Comparison of ENCODE assay signal across 8 cellular contexts in the genomic region with DNA sequence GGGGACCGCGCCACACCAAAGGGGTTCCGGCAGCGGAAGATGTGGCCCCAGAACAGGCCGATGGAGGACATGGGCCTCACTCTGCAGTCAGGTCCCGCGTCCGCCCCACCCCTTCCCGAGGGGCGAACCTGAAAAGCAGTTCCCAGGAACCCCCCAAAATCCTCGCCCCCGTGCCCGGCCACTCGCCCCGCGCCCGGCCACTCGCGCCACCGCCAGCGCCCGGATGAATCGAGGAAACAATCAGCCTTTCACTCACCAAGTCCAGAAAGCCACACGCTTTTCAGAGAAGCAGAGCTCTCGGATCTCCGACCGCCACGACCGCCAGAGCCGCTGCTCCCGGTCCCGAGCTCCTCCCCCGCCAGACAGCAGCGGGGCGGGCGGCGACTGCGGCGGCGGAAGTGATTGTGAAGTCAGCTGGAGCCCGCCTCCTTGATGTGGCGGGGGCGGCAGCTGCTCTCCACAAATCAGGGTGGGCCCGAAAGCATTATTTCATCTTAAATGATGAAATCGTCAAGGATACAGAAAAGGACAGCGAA. TPM values are rescaled to one million over a fixed set of nuclear protein-coding genes. Genes with fewer than 3 reads are reported as not detected.
DNase-seq lines count a peak whose midpoint lies in the region; ATAC-seq and TF ChIP-seq lines count a peak whose summit lies in the region.

A gene with protein sequence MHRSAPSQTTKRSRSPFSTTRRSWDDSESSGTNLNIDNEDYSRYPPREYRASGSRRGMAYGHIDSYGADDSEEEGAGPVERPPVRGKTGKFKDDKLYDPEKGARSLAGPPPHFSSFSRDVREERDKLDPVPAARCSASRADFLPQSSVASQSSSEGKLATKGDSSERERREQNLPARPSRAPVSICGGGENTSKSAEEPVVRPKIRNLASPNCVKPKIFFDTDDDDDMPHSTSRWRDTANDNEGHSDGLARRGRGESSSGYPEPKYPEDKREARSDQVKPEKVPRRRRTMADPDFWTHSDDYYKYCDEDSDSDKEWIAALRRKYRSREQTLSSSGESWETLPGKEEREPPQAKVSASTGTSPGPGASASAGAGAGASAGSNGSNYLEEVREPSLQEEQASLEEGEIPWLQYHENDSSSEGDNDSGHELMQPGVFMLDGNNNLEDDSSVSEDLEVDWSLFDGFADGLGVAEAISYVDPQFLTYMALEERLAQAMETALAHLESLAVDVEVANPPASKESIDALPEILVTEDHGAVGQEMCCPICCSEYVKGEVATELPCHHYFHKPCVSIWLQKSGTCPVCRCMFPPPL (minus strand): TSS at position 338 of the 536 bp plus-strand sequence. CDS start 2,380 bp downstream, outside the sequence.

- POLR2A ChIA-PET in AG04449 (lab: Yijun Ruan, JAX) = interaction anchor here (0.7 to 2.0 kb wide), 3 partner anchors 49 to 336 kb away, joined by 3 to 11 read pairs (median 4); a partner anchor contains a TSS
- POLR2A ChIA-PET in activated CD4-positive, alpha-beta T cell treated with anti-CD3 and anti-CD28 coated beads, Interleukin-2, amount 10 ng/mL, durations not matched to agents 7 days and 5 days (lab: Charles Lee) = no interaction called here

- peak within 1 kb of the TSS; percentile 86 for H3K27ac Mint-ChIP-seq in activated CD4-positive, alpha-beta T cell treated with anti-CD3 and anti-CD28 coated beads, Interleukin-2, amount 10 ng/mL, durations not matched to agents 7 days and 5 days
- H3K27ac Mint-ChIP-seq in dendritic cell treated with granulocyte-macrophage colony-stimulating factor and Interleukin-4, amounts not matched to agents 40 ng/mL and 50 ng/mL, for 4 days = peak within 1 kb of the TSS; percentile 78

- ATAC-seq in GM18868 (IDR thresholded peaks at IDR 0.05; ENCODE audit: unreplicated experiment) (peak; percentile 95), HG03108 (IDR thresholded peaks at IDR 0.05; ENCODE audit: unreplicated experiment) (peak; percentile 72), left lobe of liver (peak; percentile 99)

- peak within 1 kb of the TSS; percentile 76 for H3K4me3 Mint-ChIP-seq in activated CD4-positive, alpha-beta T cell treated with anti-CD3 and anti-CD28 coated beads, Interleukin-2, amount 10 ng/mL, durations not matched to agents 7 days and 5 days
- H3K4me3 Mint-ChIP-seq in dendritic cell treated with granulocyte-macrophage colony-stimulating factor and Interleukin-4, amounts not matched to agents 40 ng/mL and 50 ng/mL, for 4 days = peak within 1 kb of the TSS; percentile 80

- H3K4me1 Mint-ChIP-seq in activated CD4-positive, alpha-beta T cell treated with anti-CD3 and anti-CD28 coated beads, Interleukin-2, amount 10 ng/mL, durations not matched to agents 7 days and 5 days = peaks cover 30% of the 10 kb centered on the region
- peaks cover 14% of the 10 kb centered on the region for H3K4me1 Mint-ChIP-seq in dendritic cell treated with granulocyte-macrophage colony-stimulating factor and Interleukin-4, amounts not matched to agents 40 ng/mL and 50 ng/mL, for 4 days (ENCODE audit: low read depth)

- H3K36me3 Mint-ChIP-seq in activated CD4-positive, alpha-beta T cell treated with anti-CD3 and anti-CD28 coated beads, Interleukin-2, amount 10 ng/mL, durations not matched to agents 7 days and 5 days (ENCODE audit: low read depth) = peaks cover 10% of the 10 kb centered on the region
- H3K36me3 Mint-ChIP-seq in dendritic cell treated with granulocyte-macrophage colony-stimulating factor and Interleukin-4, amounts not matched to agents 40 ng/mL and 50 ng/mL, for 4 days (ENCODE audit: low read depth) = peaks cover 25% of the 10 kb centered on the region

- no peak for TF ChIP-seq CTCF in AG04449 (IDR thresholded peaks at IDR 0.05; ENCODE audit: insufficient read depth, low read length, missing control alignments)

- DNase-seq in AG04449 (ENCODE audit: low read depth, low spot score) = no peak
- DNase-seq in NCI-H460 (ENCODE audit: extremely low read depth, low read depth) = peak; percentile 36
- peak; percentile 69 for DNase-seq in activated CD4-positive, alpha-beta T cell treated with anti-CD3 and anti-CD28 coated beads, Interleukin-2, amount 10 ng/mL, durations not matched to agents 7 days and 5 days
- DNase-seq in left lobe of liver (ENCODE audit: low spot score) = peak; percentile 57
- DNase-seq in stimulated activated CD4-positive, alpha-beta T cell treated with anti-CD3 and anti-CD28 coated beads, Interleukin-2, amount 100 ng/mL, for 24 hours = peak; percentile 70 to 73

- H3K4me3 ChIP-seq in AG04449 (ENCODE audit: low read depth, low read length) = peak within 1 kb of the TSS; percentile 73

- H3K9me3 Mint-ChIP-seq in activated CD4-positive, alpha-beta T cell treated with anti-CD3 and anti-CD28 coated beads, Interleukin-2, amount 10 ng/mL, durations not matched to agents 7 days and 5 days = no peaks in the 10 kb centered on the region
- no peaks in the 10 kb centered on the region for H3K9me3 Mint-ChIP-seq in dendritic cell treated with granulocyte-macrophage colony-stimulating factor and Interleukin-4, amounts not matched to agents 40 ng/mL and 50 ng/mL, for 4 days

- peaks cover 3% of the 10 kb centered on the region for H3K27me3 Mint-ChIP-seq in activated CD4-positive, alpha-beta T cell treated with anti-CD3 and anti-CD28 coated beads, Interleukin-2, amount 10 ng/mL, durations not matched to agents 7 days and 5 days
- H3K27me3 Mint-ChIP-seq in dendritic cell treated with granulocyte-macrophage colony-stimulating factor and Interleukin-4, amounts not matched to agents 40 ng/mL and 50 ng/mL, for 4 days = peaks cover 4% of the 10 kb centered on the region

- CTCF ChIA-PET in AG04449 (lab: Yijun Ruan, JAX) = interaction anchor here (0.8 kb wide), 1 partner anchor 57 kb away, joined by 3 read pairs; no protein-coding TSS in a partner anchor
- CTCF ChIA-PET in activated CD4-positive, alpha-beta T cell treated with anti-CD3 and anti-CD28 coated beads, Interleukin-2, amount 10 ng/mL, durations not matched to agents 7 days and 5 days (lab: Charles Lee) = interaction anchor here (1.1 kb wide), 1 partner anchor 14 kb away, joined by 3 read pairs; no protein-coding TSS in a partner anchor

- intact Hi-C loops in dendritic cell treated with granulocyte-macrophage colony-stimulating factor and Interleukin-4, amounts not matched to agents 40 ng/mL and 50 ng/mL, for 4 days (cut with micrococcal nuclease) = no loop called here

RNA-seq across cellular contexts. Expression of the gene that starts here (rescaled TPM):
- 15.8 and 17.3 TPM in 2 replicates for total RNA-seq in NCI-H460 (2014; rRNA removed; shearing (Covaris generic))
- polyA plus RNA-seq in NCI-H460 (2014; cell fraction: nucleus; rRNA removed) = 10.0 and 12.4 TPM in 2 replicates
- 10 to 100 TPM; 12.6 to 14.0 TPM for total RNA-seq in activated CD4-positive, alpha-beta T cell treated with anti-CD3 and anti-CD28 coated beads, Interleukin-2, amount 10 ng/mL, durations not matched to agents 7 days and 5 days
- total RNA-seq in left lobe of liver = 4.9 TPM
